10 cellular contexts compared by ENCODE assay signal in genomic region chr6:129684323-129684884, GRCh38. TPM values are rescaled to one million over a fixed set of nuclear protein-coding genes. Genes with fewer than 3 reads are reported as not detected.
DNase-seq lines count a peak whose midpoint lies in the region; ATAC-seq, FAIRE-seq and TF ChIP-seq lines count a peak whose summit lies in the region.
"Had no signal": no experiment of that assay in that cellular context is flagged by ENCODE, and none has a peak within 500 bp of the region (broad histone marks: within the 10 kb centered on the region; RNA-seq: fewer than 3 reads in every experiment).

No MANE protein-coding gene starts in this region.

- DNase-seq in ACHN (peak; percentile 27), HL-60 (ENCODE audit: low read depth in 1 of 2, low spot score in 1 of 2) (no peak), K562 (ENCODE audit: extremely low read depth in 1 of 4, low spot score in 3 of 4) (peak in 1 of 4 experiments; percentile 19), natural killer cell (no peak), NCI-H1048 (lab: John Stamatoyannopoulos, UW) (no peak), glutamatergic neuron (no peak)
- DNase-seq in stimulated activated CD4-positive, alpha-beta T cell treated with anti-CD3 and anti-CD28 coated beads, Interleukin-4, amount 100 ng/mL, for 1 hour: no peak
- DNase-seq: DMS79 treated with DMSO at 0.1 percent for 48 hours, NCI-H2107 had no signal

- CTCF ChIA-PET in K562 (lab: Yijun Ruan, JAX; ENCODE audit: low intra/inter-chr PET ratio): no interaction called here

- H3K27me3 ChIP-seq in HL-60 (ENCODE audit: insufficient read depth, poor library complexity, severe bottlenecking) (no peaks in the 10 kb centered on the region), K562 (ENCODE audit: control insufficient read depth in 2 of 2, insufficient read depth in 2 of 2, low read length in 2 of 2) (no peaks in the 10 kb centered on the region)

- H3K4me3 ChIP-seq in HL-60 (replicated peaks; ENCODE audit: insufficient read depth, low read length) (no peak overlapping the region), K562 (no peak overlapping the region)

- peak overlapping the region; percentile 64 for H2AFZ ChIP-seq in K562 (ENCODE audit: low read depth, low read length)

- H3K9ac ChIP-seq in K562 (ENCODE audit: insufficient read depth in 1 of 2, low read depth in 2 of 2, low read length in 2 of 2): peak overlapping the region; percentile 17 to 64; a peak in 2 of 4 replicates

- peaks cover 55 to 69% of the 10 kb centered on the region in 2 donors for H3K4me1 Mint-ChIP-seq in natural killer cell
- peaks cover 9% of the 10 kb centered on the region for H3K4me1 Mint-ChIP-seq in glutamatergic neuron (ENCODE audit: low read depth, unreplicated experiment)

- no TSS peak for BruUV-seq in K562 (replicated peaks; lab: Mats Ljungman, UMichigan)

- peak overlapping the region; percentile 77 for H3K4me3 Mint-ChIP-seq in natural killer cell
- H3K4me3 Mint-ChIP-seq in glutamatergic neuron (ENCODE audit: unreplicated experiment): no peak overlapping the region

- H4K20me1 ChIP-seq in K562 (replicated peaks; ENCODE audit: control insufficient read depth, insufficient read depth, low read length): no peaks in the 10 kb centered on the region

- H3K36me3 Mint-ChIP-seq in natural killer cell: no peaks in the 10 kb centered on the region
- H3K36me3 Mint-ChIP-seq in glutamatergic neuron (ENCODE audit: unreplicated experiment): no peaks in the 10 kb centered on the region

- ATAC-seq in K562: peak; percentile 18
- ATAC-seq in natural killer cell: no peak
- ATAC-seq in HG03439 (IDR thresholded peaks at IDR 0.05; ENCODE audit: unreplicated experiment): no peak

- H3K9me1 ChIP-seq in K562 (ENCODE audit: control insufficient read depth, insufficient read depth, low read length): no peaks in the 10 kb centered on the region

- no peak for TF ChIP-seq RAD21 in K562 (CRISPR knock-in tag; conservative IDR thresholded peaks at IDR 0.05 in 1 of 2, IDR thresholded peaks at IDR 0.05 in 1 of 2)

- no peaks in the 10 kb centered on the region for H3K9me3 ChIP-seq in K562 (replicated peaks; ENCODE audit: control insufficient read depth, insufficient read depth, low read depth, low read length)

- no peak for TF ChIP-seq POLR2A in K562 (conservative IDR thresholded peaks at IDR 0.05)

- H3K27ac Mint-ChIP-seq in natural killer cell (peak overlapping the region; percentile 82 to 84), glutamatergic neuron (ENCODE audit: unreplicated experiment) (no peak overlapping the region)

- POLR2A ChIA-PET in K562 (lab: Yijun Ruan, JAX): interaction anchor here (0.8 to 2.5 kb wide), 9 partner anchors 11 to 337 kb away, joined by 3 to 8 read pairs (median 3); partner anchors contain the start of gene ARHGAP18

- intact Hi-C loops in K562 (cut with micrococcal nuclease) (loop anchor here (2.0 kb wide), 1 partner anchor 26 kb away; the partner anchor contains the start of gene ARHGAP18), natural killer cell (cut with micrococcal nuclease) (loop anchor here (1.0 to 10.0 kb wide), 2 partner anchors 12 to 190 kb away; no protein-coding TSS in a partner anchor)

- peak overlapping the region; percentile 69 for H3K4me2 ChIP-seq in K562 (ENCODE audit: insufficient read depth, low read length)

- peaks cover 88% of the 10 kb centered on the region for H3K79me2 ChIP-seq in K562 (ENCODE audit: control insufficient read depth, insufficient read depth, low read length)

- TF ChIP-seq CTCF in HL-60 (IDR thresholded peaks at IDR 0.05; ENCODE audit: insufficient read depth, low read length) (no peak), K562 (IDR thresholded peaks at IDR 0.05 in 2 of 3, conservative IDR thresholded peaks at IDR 0.05 in 1 of 3; ENCODE audit: insufficient read depth in 2 of 3, low read depth in 1 of 3, low read length in 3 of 3) (no peak), natural killer cell (IDR thresholded peaks at IDR 0.05) (no peak), glutamatergic neuron (IDR thresholded peaks at IDR 0.05; ENCODE audit: partially characterized antibody, unreplicated experiment) (no peak)

- peaks cover 16 to 68% of the 10 kb centered on the region in 2 experiments for H3K4me1 ChIP-seq in K562 (replicated peaks in 1 of 2; ENCODE audit: control insufficient read depth in 2 of 2, insufficient read depth in 2 of 2, low read length in 2 of 2)

- in situ Hi-C loops in ACHN (cut with HindIII; ENCODE audit: low pct_ligation_motif_present, low pct_unique_long_range_greater_than_20kb, low sequenced_read_pairs): no loop called here
- in situ Hi-C loops in K562 (cut with MboI): no loop called here

- TF ChIP-seq EP300 in K562 (IDR thresholded peaks at IDR 0.05; ENCODE audit: low read length): no peak

- 5% methylated on average over 6 of the region's 6 CpGs for WGBS in K562 (ENCODE audit: insufficient coverage, low coverage, missing lambda C conversion rate)

- peak overlapping the region; percentile 78 for H3K27ac ChIP-seq in HL-60 (replicated peaks)
- H3K27ac ChIP-seq in K562 (ENCODE audit: extremely low read depth, low read depth, low read length): peak overlapping the region; percentile 90

- H3K9me3 Mint-ChIP-seq in natural killer cell (no peaks in the 10 kb centered on the region), glutamatergic neuron (ENCODE audit: unreplicated experiment) (no peaks in the 10 kb centered on the region)

- H3K27me3 Mint-ChIP-seq in natural killer cell (ENCODE audit: low read depth in 2 of 2) (no peaks in the 10 kb centered on the region), glutamatergic neuron (ENCODE audit: unreplicated experiment) (no peaks in the 10 kb centered on the region)

- H3K36me3 ChIP-seq in K562 (ENCODE audit: control insufficient read depth, insufficient read depth, low read length): peaks cover 7% of the 10 kb centered on the region; the same call in 1 of the 3 replicates

- no peak for FAIRE-seq in K562 (lab: Jason Lieb, UNC)

TF ChIP-seq in K562, 482 proteins besides CTCF, POLR2A, EP300 and RAD21 (continues in another document):
- TF ChIP-seq SOX6 (IDR thresholded peaks at IDR 0.05) (0 out of 2 replicates have a peak, but pooled peaks have one; percentile 6), SMARCC2 (IDR thresholded peaks at IDR 0.05; ENCODE audit: low read depth) (peak; percentile 22; the same call in 1 of the 2 replicates), POLR2H (tag; IDR thresholded peaks at IDR 0.05; ENCODE audit: low read depth) (peak; percentile 59; the same call in 1 of the 2 replicates), MBD2 (IDR thresholded peaks at IDR 0.05; ENCODE audit: borderline replicate concordance, low read depth) (no peak), ZKSCAN8 (CRISPR knock-in tag; IDR thresholded peaks at IDR 0.05) (0 out of 2 replicates have a peak, but pooled peaks have one; percentile 4), MEF2D (tag; conservative IDR thresholded peaks at IDR 0.05; ENCODE audit: low read depth) (0 out of 2 replicates have a peak, but pooled peaks have one; percentile 9), KLF16 (IDR thresholded peaks at IDR 0.05) (0 out of 2 replicates have a peak, but pooled peaks have one; percentile 1), ELF2 (CRISPR knock-in tag; IDR thresholded peaks at IDR 0.05) (no peak), MNT (conservative IDR thresholded peaks at IDR 0.05) (peak in 1 of 2 experiments; percentile 22; a peak in 1 of 4 replicates), ATF7 (IDR thresholded peaks at IDR 0.05) (0 out of 2 replicates have a peak, but pooled peaks have one; percentile 8), NR2C1 (IDR thresholded peaks at IDR 0.05) (no peak), NR2C1 (tag; IDR thresholded peaks at IDR 0.05) (no peak), YBX1 (IDR thresholded peaks at IDR 0.05) (no peak), EP400 (IDR thresholded peaks at IDR 0.05) (0 out of 2 replicates have a peak, but pooled peaks have one; percentile 1), MTF1 (CRISPR knock-in tag; IDR thresholded peaks at IDR 0.05; ENCODE audit: borderline replicate concordance) (no peak), NCOA1 (IDR thresholded peaks at IDR 0.05; ENCODE audit: low read depth) (0 out of 2 replicates have a peak, but pooled peaks have one; percentile 22), CCAR2 (IDR thresholded peaks at IDR 0.05; ENCODE audit: low read depth, low read length) (no peak), SRF (CRISPR knock-in tag; IDR thresholded peaks at IDR 0.05) (no peak)

RNA-seq across cellular contexts. Expression of gene ARHGAP18, which starts 25.6 kb away (rescaled TPM):
- total RNA-seq in K562 (2011; cell fraction: chromatin; rRNA removed; ENCODE audit: low replicate concordance): 15.1 and 38.1 TPM in 2 replicates
- 9.8 and 11.2 TPM in 2 replicates for total RNA-seq in K562 (2011; cell fraction: nucleolus; rRNA removed)
- 14.4 and 21.6 TPM in 2 replicates for total RNA-seq in K562 (2011; cell fraction: nucleoplasm; rRNA removed)
- total RNA-seq in K562 (2014; rRNA removed) (15.5 and 16.2 TPM in 2 replicates), K562 (2014; rRNA removed; fragmentation: Illumina TruSeq; extraction: Trizol) (29.7 and 33.9 TPM in 2 replicates), K562 (2015; rRNA removed; fragmentation: Illumina TruSeq; extraction: Trizol) (21.6 and 24.3 TPM in 2 replicates), K562 (2021) (18.4 and 21.1 TPM in 2 replicates), natural killer cell (10 to 100 TPM; 11.5 to 12.5 (median 11.8) TPM), glutamatergic neuron (ENCODE audit: unreplicated experiment) (7.9 TPM)
- polyA plus RNA-seq in K562 (2011; rRNA removed) (25.6 and 25.8 TPM in 2 replicates), K562 (2014; fragmentation: Illumina TruSeq; extraction: Trizol) (20.2 and 22.0 TPM in 2 replicates), K562 (2014; fragmentation: Nextera tagmentation; extraction: Ambion mirVana) (10 to 100 TPM; 17.8 to 19.0 TPM), K562 (2014; rRNA removed) (11.8 and 13.3 TPM in 2 replicates)
- polyA plus RNA-seq in K562 (2011; cell fraction: cytosol; rRNA removed): 4.0 and 10.9 TPM in 2 replicates
- 7.1 and 10.8 TPM in 2 replicates for polyA plus RNA-seq in K562 (2011; cell fraction: nucleus; rRNA removed)
- polyA plus RNA-seq in K562 (2012): 14.6 and 19.2 TPM in 2 replicates
- 38.4 and 50.9 TPM in 2 replicates for polyA minus RNA-seq in K562 (2011; rRNA and poly(A)+ RNA removed)
- polyA minus RNA-seq in K562 (2011; cell fraction: cytosol; rRNA and poly(A)+ RNA removed): 16.6 and 20.7 TPM in 2 replicates
- 13.2 and 34.0 TPM in 2 replicates for polyA minus RNA-seq in K562 (2011; cell fraction: nucleus; rRNA and poly(A)+ RNA removed)
